18 cellular contexts compared by ENCODE assay signal in the genomic region with DNA sequence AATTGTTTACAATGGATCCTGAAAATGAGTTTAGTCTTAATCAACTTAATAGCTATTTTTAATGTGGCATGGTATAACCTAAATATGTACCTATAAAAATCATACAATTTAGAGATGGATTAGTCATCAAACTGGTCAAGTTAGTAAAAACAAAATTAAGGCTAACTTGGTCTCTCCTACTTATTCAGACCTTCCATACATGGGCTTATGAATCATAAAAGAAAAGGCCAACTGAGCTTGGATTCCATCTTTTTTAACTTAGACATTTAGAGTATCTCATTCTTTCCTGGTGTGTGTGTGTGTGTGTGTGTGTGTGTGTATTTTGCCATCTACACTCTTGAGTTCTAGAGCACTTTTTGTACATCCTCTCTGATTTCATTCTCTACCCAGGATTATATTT.
DNase-seq lines count a peak whose midpoint lies in the region; ATAC-seq, FAIRE-seq and TF ChIP-seq lines count a peak whose summit lies in the region.
"Had no signal": no experiment of that assay in that cellular context is flagged by ENCODE, and none has a peak within 500 bp of the region (broad histone marks: within the 10 kb centered on the region; RNA-seq: fewer than 3 reads in every experiment).

No MANE protein-coding gene starts in this region.

- peak; percentile 26 for ATAC-seq in foreskin keratinocyte
- no peak for ATAC-seq in GM21526 (IDR thresholded peaks at IDR 0.05; ENCODE audit: low FRiP score, unreplicated experiment)
- no peak for ATAC-seq in upper lobe of left lung (ENCODE audit: low FRiP score in 2 of 2)
- ATAC-seq: PC-3 had no signal

- TF ChIP-seq POLR2A in GM12891 (IDR thresholded peaks at IDR 0.05; ENCODE audit: low read depth, low read length) (no peak), upper lobe of left lung (IDR thresholded peaks at IDR 0.05) (no peak)

- no peaks in the 10 kb centered on the region for H3K27me3 ChIP-seq in adipocyte (replicated peaks; ENCODE audit: control insufficient read depth, insufficient read depth, low read length)
- H3K27me3 ChIP-seq in foreskin keratinocyte = no peaks in the 10 kb centered on the region
- H3K27me3 ChIP-seq in upper lobe of left lung = no peaks in the 10 kb centered on the region
- H3K27me3 ChIP-seq: BE2C had no signal

- H3K27ac ChIP-seq in foreskin keratinocyte (peak overlapping the region; percentile 89), upper lobe of left lung (no peak overlapping the region)
- H3K27ac ChIP-seq: HL-60 had no signal

- DNase-seq in AG10803 (ENCODE audit: low read depth) = peak; percentile 3
- peak; percentile 5 for DNase-seq in ELR (ENCODE audit: low read depth)
- DNase-seq in adipocyte (ENCODE audit: low read depth) = peak; percentile 15
- DNase-seq in foreskin keratinocyte = peak; percentile 41 to 79
- DNase-seq in GM12891 (ENCODE audit: insufficient read length, low spot score) = no peak
- no peak for DNase-seq in HTR-8/SVneo (ENCODE audit: insufficient read length, low spot score)
- no peak for DNase-seq in upper lobe of left lung
- DNase-seq: BE2C; CD4-positive, alpha-beta memory T cell; KBM-7; NCI-H1436; NCI-H2081; NCI-H510A treated with DMSO at 0.1 percent for 48 hours; NCI-H82 had no signal

- no peak for TF ChIP-seq EP300 in upper lobe of left lung (IDR thresholded peaks at IDR 0.05)

- H3K36me3 ChIP-seq in adipocyte (ENCODE audit: control insufficient read depth, insufficient read depth, low read length, severe bottlenecking) (no peaks in the 10 kb centered on the region), upper lobe of left lung (no peaks in the 10 kb centered on the region)
- H3K36me3 ChIP-seq: BE2C, HAP-1 had no signal

- H3K4me3 ChIP-seq in AG10803 (ENCODE audit: low read length) = no peak overlapping the region
- no peak overlapping the region for H3K4me3 ChIP-seq in adipocyte (ENCODE audit: low read length)
- H3K4me3 ChIP-seq in upper lobe of left lung = no peak overlapping the region
- H3K4me3 ChIP-seq: HAP-1 had no signal

- H3K9me3 ChIP-seq in adipocyte (ENCODE audit: control insufficient read depth, low read length) (no peaks in the 10 kb centered on the region), upper lobe of left lung (no peaks in the 10 kb centered on the region)
- H3K9me3 ChIP-seq: BE2C, HAP-1 had no signal

- H3K4me1 ChIP-seq in adipocyte (ENCODE audit: control insufficient read depth, insufficient read depth, low read length) = no peaks in the 10 kb centered on the region
- peaks cover 19% of the 10 kb centered on the region for H3K4me1 ChIP-seq in foreskin keratinocyte
- H3K4me1 ChIP-seq in upper lobe of left lung = no peaks in the 10 kb centered on the region
- H3K4me1 ChIP-seq: BE2C, HAP-1 had no signal

- TF ChIP-seq CTCF in AG10803 (conservative IDR thresholded peaks at IDR 0.05; ENCODE audit: low read length) = no peak
- no peak for TF ChIP-seq CTCF in foreskin keratinocyte (conservative IDR thresholded peaks at IDR 0.05)
- no peak for TF ChIP-seq CTCF in upper lobe of left lung (IDR thresholded peaks at IDR 0.05)

- FAIRE-seq in GM12891 (lab: Jason Lieb, UNC) (no peak), HTR-8/SVneo (lab: Jason Lieb, UNC) (no peak)

- no peak overlapping the region for H3K9ac ChIP-seq in adipocyte (ENCODE audit: low read length)

TF ChIP-seq in GM12891, 5 proteins besides CTCF, POLR2A, EP300 and RAD21:
- no peak for TF ChIP-seq POLR2AphosphoS5 (IDR thresholded peaks at IDR 0.05; ENCODE audit: low read depth, low read length)
- no peak for TF ChIP-seq TAF1 (IDR thresholded peaks at IDR 0.05; ENCODE audit: low read depth, low read length)
- no peak for TF ChIP-seq PAX5 (IDR thresholded peaks at IDR 0.05; ENCODE audit: insufficient read depth, low read length, severe bottlenecking)
- TF ChIP-seq SPI1 (IDR thresholded peaks at IDR 0.05; ENCODE audit: low read depth, low read length) = no peak
- TF ChIP-seq POU2F2 (IDR thresholded peaks at IDR 0.05; ENCODE audit: low read depth, low read length) = no peak

Comparison
In these comparisons a context has a peak if more than half of its experiments do, and no peak if none do; other contexts are left out.
1. DNase-seq: peak in AG10803 (single experiment), ELR (single experiment), adipocyte (single experiment) and foreskin keratinocyte (2 of 2); none in GM12891 (single experiment), HTR-8/SVneo (single experiment) and upper lobe of left lung (0 of 2).